ENCODE assay signal across 29 cellular contexts in genomic region chr18:42296723-42297122, GRCh38.
DNase-seq lines count a peak whose midpoint lies in the region; ATAC-seq, FAIRE-seq and TF ChIP-seq lines count a peak whose summit lies in the region.
"Had no signal": no experiment of that assay in that cellular context is flagged by ENCODE, and none has a peak within 500 bp of the region (broad histone marks: within the 10 kb centered on the region; RNA-seq: fewer than 3 reads in every experiment).

No MANE protein-coding gene starts in this region.

- CTCF ChIA-PET in A549 (lab: Yijun Ruan, JAX), result no interaction called here

- no peak for FAIRE-seq in A549 (lab: Jason Lieb, UNC)
- FAIRE-seq: A204.1, endothelial cell of umbilical vein, H1, K562 had no signal

- TF ChIP-seq CTCF in A549 (IDR thresholded peaks at IDR 0.05) (no peak), brain microvascular endothelial cell (IDR thresholded peaks at IDR 0.05; ENCODE audit: low read depth, low read length, missing control alignments) (no peak), BE2C (IDR thresholded peaks at IDR 0.05; ENCODE audit: low read depth, low read length) (no peak)

- no peak for ATAC-seq in A549
- ATAC-seq: activated CD4-positive, alpha-beta T cell treated with anti-CD3 and anti-CD28 coated beads for 36 hours; activated CD8-positive, alpha-beta T cell treated with anti-CD3 and anti-CD28 coated beads, Interleukin-2, amount 10 ng/mL, durations not matched to agents 7 days and 5 days; CD8-positive, alpha-beta T cell; gastrocnemius medialis; K562; left lung; natural killer cell treated with Interleukin-12 subunit alpha and Interleukin-12 subunit beta and Interleukin-15 and Interleukin-18, amount 100 ng/mL, for 72 hours; stimulated activated naive CD8-positive, alpha-beta T cell treated with anti-CD3 and anti-CD28 coated beads, Interleukin-15, Interleukin-2, amounts not matched to agents 100 U/mL and 50 U/mL, for 24 hours had no signal

- in situ Hi-C loops in brain microvascular endothelial cell (cut with HindIII; ENCODE audit: low pct_ligation_motif_present, low sequenced_read_pairs), result no loop called here

- H3K27me3 ChIP-seq in brain microvascular endothelial cell (replicated peaks) (no peaks in the 10 kb centered on the region), BE2C (no peaks in the 10 kb centered on the region)
- H3K27me3 ChIP-seq: gastrocnemius medialis, left lung, MG63, uterus had no signal

- H3K27ac ChIP-seq in A549, result no peak overlapping the region
- no peak overlapping the region for H3K27ac ChIP-seq in brain microvascular endothelial cell
- H3K27ac ChIP-seq: gastrocnemius medialis, left lung, skin epidermis, uterus had no signal

- TF ChIP-seq RAD21 in A549 (conservative IDR thresholded peaks at IDR 0.05 in 1 of 2, IDR thresholded peaks at IDR 0.05 in 1 of 2), result no peak

- POLR2A ChIA-PET in A549 (lab: Yijun Ruan, JAX), result no interaction called here

- no peaks in the 10 kb centered on the region for H3K36me3 ChIP-seq in brain microvascular endothelial cell (replicated peaks)
- H3K36me3 ChIP-seq in BE2C, result no peaks in the 10 kb centered on the region
- H3K36me3 ChIP-seq: gastrocnemius medialis, left lung, MG63, uterus had no signal

- TF ChIP-seq POLR2A in A549 (IDR thresholded peaks at IDR 0.05; ENCODE audit: low read length), result no peak

- no peak for TF ChIP-seq EP300 in A549 (IDR thresholded peaks at IDR 0.05)

- no peak for DNase-seq in A549 (ENCODE audit: low read depth in 1 of 2, low spot score in 1 of 2)
- peak; percentile 12 for DNase-seq in M059J (ENCODE audit: low read depth)
- DNase-seq in brain microvascular endothelial cell, result peak; percentile 9
- peak; percentile 18 for DNase-seq in kidney tubule cell (ENCODE audit: low spot score)
- DNase-seq in SK-N-DZ (ENCODE audit: low spot score), result no peak
- no peak for DNase-seq in superior temporal gyrus (ENCODE audit: extremely low spot score)
- no peak for DNase-seq in NCI-H187 treated with DMSO at 0.1 percent for 48 hours (lab: John Stamatoyannopoulos, UW)
- DNase-seq in BE2C, result no peak
- DNase-seq: activated CD4-positive, alpha-beta T cell treated with anti-CD3 and anti-CD28 coated beads for 36 hours; activated CD8-positive, alpha-beta T cell treated with anti-CD3 and anti-CD28 coated beads, Interleukin-2, amount 10 ng/mL, durations not matched to agents 7 days and 5 days; anterior cingulate cortex; CD8-positive, alpha-beta T cell; cerebellar nuclear complex; gastrocnemius medialis; hippocampal formation; left lung; MG63; NCI-H1417 treated with DMSO at 0.1 percent for 48 hours; NCI-H2081 treated with DMSO at 0.1 percent for 48 hours; NCI-H345; NCI-H748 treated with DMSO at 0.1 percent for 48 hours; uterus had no signal

- H3K4me3 ChIP-seq in A549, result no peak overlapping the region
- no peak overlapping the region for H3K4me3 ChIP-seq in brain microvascular endothelial cell (ENCODE audit: low read depth, low read length)
- no peak overlapping the region for H3K4me3 ChIP-seq in BE2C (ENCODE audit: low read depth, low read length)
- H3K4me3 ChIP-seq: gastrocnemius medialis, K562, left lung, MG63, skin epidermis, uterus had no signal

- no peaks in the 10 kb centered on the region for H3K4me1 ChIP-seq in A549
- no peaks in the 10 kb centered on the region for H3K4me1 ChIP-seq in BE2C
- H3K4me1 ChIP-seq: gastrocnemius medialis, left lung, uterus had no signal

- H3K9me3 ChIP-seq in A549 (no peaks in the 10 kb centered on the region), BE2C (no peaks in the 10 kb centered on the region)
- H3K9me3 ChIP-seq: gastrocnemius medialis, left lung, MG63, uterus had no signal

- no peak overlapping the region for H3K4me2 ChIP-seq in A549

TF ChIP-seq in A549, 52 proteins besides CTCF, POLR2A, EP300 and RAD21:
- TF ChIP-seq REST (IDR thresholded peaks at IDR 0.05) (peak; percentile 39; the same call in 1 of the 2 replicates), GATA3 (IDR thresholded peaks at IDR 0.05; ENCODE audit: borderline replicate concordance) (no peak)

Comparison
In these comparisons a context has a peak if more than half of its experiments do, and no peak if none do; other contexts are left out.
1. DNase-seq: peak in M059J (single experiment), brain microvascular endothelial cell (single experiment) and kidney tubule cell (single experiment); none in A549 (0 of 2), SK-N-DZ (single experiment), superior temporal gyrus (single experiment), NCI-H187 treated with DMSO at 0.1 percent for 48 hours (single experiment) and BE2C (single experiment).